In genomic region chr11:66568124-66568916, GRCh38 we compare ENCODE assay signal across 8 cellular contexts. TPM values are rescaled to one million over a fixed set of nuclear protein-coding genes. Genes with fewer than 3 reads are reported as not detected.
DNase-seq lines count a peak whose midpoint lies in the region; ATAC-seq, FAIRE-seq and TF ChIP-seq lines count a peak whose summit lies in the region.

Gene CTSF, minus strand, starts transcription at chr11:66568606. Its CDS starts 120 bp downstream, at chr11:66568486.

- H4K91ac ChIP-seq in H9 (ENCODE audit: insufficient read length, low read depth, low read length): no peak within 1 kb of the TSS
- H4K91ac ChIP-seq in H1 (replicated peaks; ENCODE audit: insufficient read length, low read length): peak within 1 kb of the TSS; percentile 84

- TF ChIP-seq RAD21 in H1 (IDR thresholded peaks at IDR 0.05 in 1 of 2, conservative IDR thresholded peaks at IDR 0.05 in 1 of 2; ENCODE audit: low read depth in 2 of 2, low read length in 2 of 2): no peak

- H3T11ph ChIP-seq in H9 (ENCODE audit: low read length): no peak within 1 kb of the TSS

- no peak within 1 kb of the TSS for H2BK5ac ChIP-seq in H9 (ENCODE audit: insufficient read length, low read length)
- H2BK5ac ChIP-seq in H1 (ENCODE audit: low read depth, low read length): peak within 1 kb of the TSS; percentile 2; the same call in 1 of the 2 replicates

- H3K36me3 ChIP-seq in H1 (ENCODE audit: control insufficient read depth in 2 of 4, insufficient read depth in 4 of 4, low read length in 3 of 4) (peaks cover 0 to 5% (median 1%) of the 10 kb centered on the region in 4 experiments; a peak in 3 of 8 replicates), mesodermal cell (ENCODE audit: control insufficient read depth, insufficient read depth, low read length) (no peaks in the 10 kb centered on the region)

- TF ChIP-seq CTCF in AG09309 (IDR thresholded peaks at IDR 0.05; ENCODE audit: control insufficient read depth, insufficient read depth, low read depth, low read length, missing control alignments): no peak
- no peak for TF ChIP-seq CTCF in H9 (conservative IDR thresholded peaks at IDR 0.05)
- TF ChIP-seq CTCF in H1 (IDR thresholded peaks at IDR 0.05; ENCODE audit: control extremely low read depth in 1 of 3, insufficient read depth in 1 of 3, low read depth in 1 of 3, low read length in 3 of 3): no peak

- TF ChIP-seq POLR2A in H1 (IDR thresholded peaks at IDR 0.05; ENCODE audit: control extremely low read depth in 1 of 2, low read depth in 2 of 2, low read length in 2 of 2): no peak

- H3K23ac ChIP-seq in H9 (ENCODE audit: insufficient read length, low read depth, low read length): no peak within 1 kb of the TSS
- no peak within 1 kb of the TSS for H3K23ac ChIP-seq in H1 (ENCODE audit: insufficient read length)

- H3K79me2 ChIP-seq in H9 (ENCODE audit: insufficient read depth, low read length) (no peaks in the 10 kb centered on the region), H1 (ENCODE audit: control insufficient read depth in 1 of 2, insufficient read depth in 2 of 2, low read length in 2 of 2) (no peaks in the 10 kb centered on the region)

- H4K5ac ChIP-seq in H9 (ENCODE audit: insufficient read length, low read depth, low read length): no peak within 1 kb of the TSS
- H4K5ac ChIP-seq in H1 (ENCODE audit: insufficient read length, low read depth, low read length): peak within 1 kb of the TSS; percentile 83

- no peak within 1 kb of the TSS for H3K9ac ChIP-seq in H9 (ENCODE audit: extremely low read depth, insufficient read length, low read length)
- no peak within 1 kb of the TSS for H3K9ac ChIP-seq in H1 (replicated peaks in 1 of 4; ENCODE audit: extremely low read depth in 1 of 4, low read depth in 3 of 4, low read length in 3 of 4)

- no peak within 1 kb of the TSS for H3K4ac ChIP-seq in H9 (ENCODE audit: low read depth, low read length)
- peak within 1 kb of the TSS; percentile 94 for H3K4ac ChIP-seq in H1 (replicated peaks; ENCODE audit: insufficient read length, low read depth, low read length)

- no peak for FAIRE-seq in H1 (lab: Jason Lieb, UNC)

- H3K4me3 Mint-ChIP-seq in H9: no peak within 1 kb of the TSS

- peaks cover 8 to 13% of the 10 kb centered on the region in 2 experiments for H3K9me3 Mint-ChIP-seq in H9

- H3K4me2 ChIP-seq in H9 (ENCODE audit: insufficient read depth, insufficient read length, low read length): no peak within 1 kb of the TSS
- peak within 1 kb of the TSS in 1 of 2 experiments; percentile 11; a peak in 1 of 4 replicates for H3K4me2 ChIP-seq in H1 (ENCODE audit: insufficient read depth in 1 of 2, low read depth in 2 of 2, low read length in 2 of 2)

- H3K56ac ChIP-seq in H9 (ENCODE audit: insufficient read length, low read depth, low read length) (no peak within 1 kb of the TSS), H1 (replicated peaks; ENCODE audit: insufficient read length, low read depth, low read length) (no peak within 1 kb of the TSS)

- H3K27me3 Mint-ChIP-seq in H9 (ENCODE audit: low read depth): peaks cover 2% of the 10 kb centered on the region

- POLR2A ChIA-PET in H1 (lab: Charles Lee; ENCODE audit: partially characterized antibody): interaction anchor here (0.7 to 4.8 kb wide), 21 partner anchors 9 to 110 kb away, joined by 3 to 51 read pairs (median 7); partner anchors contain the start of genes ACTN3, CCDC87, CCS and RBM14

- no CpG with 5 or more reads among the region's 77 CpGs for WGBS in H9 (ENCODE audit: extremely low coverage, insufficient read length, low lambda C conversion rate)
- 95% methylated on average over 35 of the region's 77 CpGs; no CpG with 5 or more reads in 1 of the 2 experiments for WGBS in H1 (ENCODE audit: extremely low coverage in 1 of 2, insufficient coverage in 1 of 2, insufficient read length in 1 of 2, insufficient replicate concordance in 2 of 2, low coverage in 1 of 2, low lambda C conversion rate in 2 of 2, missing lambda C conversion rate in 1 of 2), 2 experiments
- 92 to 95% methylated on average over 54 to 76 of the region's 77 CpGs for WGBS in mesodermal cell (ENCODE audit: insufficient coverage in 2 of 2), 2 experiments

- no peak within 1 kb of the TSS for H3K27ac ChIP-seq in H9 (ENCODE audit: insufficient read length, low read depth, low read length)
- no peak within 1 kb of the TSS; the same call in 1 of the 2 replicates for H3K27ac ChIP-seq in H1 (ENCODE audit: low read depth, low read length)
- H3K27ac ChIP-seq in mesodermal cell (ENCODE audit: low read depth, low read length, severe bottlenecking): no peak within 1 kb of the TSS

- H2BK15ac ChIP-seq in H9 (ENCODE audit: low read depth, low read length) (no peak within 1 kb of the TSS), H1 (ENCODE audit: low read length) (no peak within 1 kb of the TSS)

- DNase-seq in AG09309 (ENCODE audit: low read depth) (no peak), H9 (peak; percentile 67), NCI-H69 (lab: John Stamatoyannopoulos, UW) (peak; percentile 94), H1 (ENCODE audit: low read depth in 1 of 2, low spot score in 2 of 2) (no peak)
- DNase-seq in activated CD8-positive, alpha-beta memory T cell treated with anti-CD3 and anti-CD28 coated beads, Interleukin-2, amount 50 U/mL, for 1 hour (ENCODE audit: extremely low read depth): peak; percentile 36
- DNase-seq in stimulated activated CD8-positive, alpha-beta memory T cell treated with anti-CD3 and anti-CD28 coated beads, Interleukin-4, amount 100 ng/mL, for 1 hour (ENCODE audit: low read depth in 2 of 2, low spot score in 1 of 2): peak; percentile 41 to 50

- H4K20me1 ChIP-seq in H9 (ENCODE audit: control insufficient read depth, insufficient read depth, insufficient read length) (no peaks in the 10 kb centered on the region), H1 (replicated peaks in 1 of 2; ENCODE audit: control insufficient read depth in 1 of 2, insufficient read depth in 2 of 2, low read length in 2 of 2) (no peaks in the 10 kb centered on the region)

- H3K27ac Mint-ChIP-seq in H9: peak within 1 kb of the TSS; percentile 96 to 100 (median 98); a peak in 6 of 7 replicates

- peak within 1 kb of the TSS; percentile 58; the same call in 1 of the 2 replicates for H3K14ac ChIP-seq in H9 (ENCODE audit: insufficient read depth, low read length)
- no peak within 1 kb of the TSS for H3K14ac ChIP-seq in H1 (ENCODE audit: insufficient read length)

- H3K9me3 ChIP-seq in H9 (ENCODE audit: control insufficient read depth, low read depth, low read length): no peaks in the 10 kb centered on the region
- H3K9me3 ChIP-seq in H1 (ENCODE audit: insufficient read depth in 2 of 2, low read depth in 1 of 2, low read length in 1 of 2): peaks cover 2 to 4% of the 10 kb centered on the region in 2 experiments; a peak in 1 of 4 replicates
- H3K9me3 ChIP-seq in mesodermal cell (ENCODE audit: control insufficient read depth, low read length): no peaks in the 10 kb centered on the region

- H3K4me1 Mint-ChIP-seq in H9: peaks cover 25 to 33% of the 10 kb centered on the region in 2 experiments

- H2AK5ac ChIP-seq in H9 (ENCODE audit: insufficient read length, low read length): no peak within 1 kb of the TSS
- H2AK5ac ChIP-seq in H1 (ENCODE audit: low read depth, low read length): no peak within 1 kb of the TSS

- no peak for ATAC-seq in HG03565 (IDR thresholded peaks at IDR 0.05; ENCODE audit: unreplicated experiment)

- peaks cover 11% of the 10 kb centered on the region for H3K4me1 ChIP-seq in H9 (ENCODE audit: insufficient read depth, low read length)
- peaks cover 11 to 20% (median 14%) of the 10 kb centered on the region in 4 experiments; a peak in 6 of 7 replicates for H3K4me1 ChIP-seq in H1 (replicated peaks in 1 of 4; ENCODE audit: control insufficient read depth in 3 of 4, insufficient read depth in 4 of 4, low read length in 3 of 4)
- no peaks in the 10 kb centered on the region for H3K4me1 ChIP-seq in mesodermal cell (ENCODE audit: control insufficient read depth, insufficient read depth, low read length, poor library complexity, severe bottlenecking)

- peaks cover 2 to 18% (median 6%) of the 10 kb centered on the region in 3 experiments; a peak in 6 of 7 replicates for H3K36me3 Mint-ChIP-seq in H9 (ENCODE audit: insufficient read depth in 1 of 3, low read depth in 3 of 3)

- no peaks in the 10 kb centered on the region for H3K79me1 ChIP-seq in H9 (ENCODE audit: insufficient read depth, low read depth, low read length, poor library complexity, severe bottlenecking)
- H3K79me1 ChIP-seq in H1 (ENCODE audit: low read depth, low read length): no peaks in the 10 kb centered on the region

- H4K8ac ChIP-seq in H9 (replicated peaks; ENCODE audit: insufficient read length, low read depth, low read length) (no peak within 1 kb of the TSS), H1 (ENCODE audit: extremely low read depth, insufficient read depth, low read length) (peak within 1 kb of the TSS; percentile 91)

- CTCF ChIA-PET in H1 (lab: Charles Lee; ENCODE audit: partially characterized antibody): interaction anchor here (0.7 to 4.6 kb wide), 8 partner anchors 11 to 1081 kb away, joined by 3 to 46 read pairs (median 3); partner anchors contain the start of genes CCDC87 and CCS

- H2AFZ ChIP-seq in H9 (ENCODE audit: low read length) (no peak within 1 kb of the TSS), H1 (ENCODE audit: low read length) (no peak within 1 kb of the TSS)

- H3K18ac ChIP-seq in H9 (ENCODE audit: insufficient read length, low read depth, low read length) (peak within 1 kb of the TSS; percentile 34), H1 (ENCODE audit: extremely low read depth, low read length) (peak within 1 kb of the TSS; percentile 71; the same call in 1 of the 2 replicates)

- H3K23me2 ChIP-seq in H9 (ENCODE audit: insufficient read length, low read depth, low read length, poor library complexity, severe bottlenecking) (no peaks in the 10 kb centered on the region), H1 (ENCODE audit: low read depth, low read length) (no peaks in the 10 kb centered on the region)

- H3K27me3 ChIP-seq in H9 (ENCODE audit: insufficient read depth, low read length) (no peaks in the 10 kb centered on the region), H1 (replicated peaks in 1 of 4; ENCODE audit: control insufficient read depth in 3 of 4, extremely low read depth in 1 of 4, insufficient read depth in 3 of 4, low read length in 3 of 4) (no peaks in the 10 kb centered on the region)

- H2BK120ac ChIP-seq in H9 (ENCODE audit: low read depth, low read length, poor library complexity, severe bottlenecking) (no peak within 1 kb of the TSS), H1 (replicated peaks; ENCODE audit: low read depth, low read length) (peak within 1 kb of the TSS; percentile 74)

- H2BK20ac ChIP-seq in H9 (ENCODE audit: low read depth, low read length, poor library complexity, severe bottlenecking): no peak within 1 kb of the TSS
- peak within 1 kb of the TSS; percentile 63 for H2BK20ac ChIP-seq in H1 (ENCODE audit: low read length)

- H3K4me3 ChIP-seq in AG09309 (ENCODE audit: control insufficient read depth, low read depth, low read length) (peak within 1 kb of the TSS; percentile 45), H1 (ENCODE audit: extremely low read depth in 1 of 4, insufficient read depth in 2 of 4, low read depth in 3 of 4, low read length in 4 of 4) (no peak within 1 kb of the TSS; a peak in 1 of 8 replicates), mesodermal cell (ENCODE audit: extremely low read depth, insufficient read depth, low read length, poor library complexity, severe bottlenecking) (peak within 1 kb of the TSS; percentile 14)

- H2BK12ac ChIP-seq in H9 (ENCODE audit: insufficient read length, low read depth, low read length): no peak within 1 kb of the TSS
- peak within 1 kb of the TSS; percentile 11; the same call in 1 of the 2 replicates for H2BK12ac ChIP-seq in H1 (ENCODE audit: low read depth, low read length)

- no peak for TF ChIP-seq EP300 in H1 (IDR thresholded peaks at IDR 0.05; ENCODE audit: borderline replicate concordance in 1 of 2, low read depth in 2 of 2, low read length in 2 of 2)

RNA-seq across cellular contexts. Expression of gene CTSF, which starts in this region (rescaled TPM):
- total RNA-seq in H9 (2021): 0.48 and 0.98 TPM in 2 replicates
- 0.36 and 0.58 TPM in 2 replicates for total RNA-seq in H1 (2021; fragmentation: NEBNext Ultra II Directional; extraction: Animal tissue kit (Norgen Biotek cat#: 25700))
- 2.3 and 2.6 TPM in 2 replicates for polyA plus RNA-seq in H1 (2011; rRNA removed)
- 2.0 TPM for polyA plus RNA-seq in H1 (2011; cell fraction: cytosol; rRNA removed)
- polyA plus RNA-seq in H1 (2011; cell fraction: nucleus; rRNA removed): 8.5 TPM
- 2.6 to 3.8 TPM (median 2.9 TPM) in 4 replicates for polyA plus RNA-seq in H1 (2012, experiment 1 of 2)
- polyA plus RNA-seq in H1 (2012, experiment 2 of 2): 2.9 TPM
- 1.7 TPM for polyA plus RNA-seq in H1 (2013, experiment 1 of 2)
- polyA plus RNA-seq in H1 (2013, experiment 2 of 2): 1.7 TPM
- 3.0 and 5.3 TPM in 2 replicates for polyA minus RNA-seq in H1 (2011; rRNA and poly(A)+ RNA removed)
- polyA minus RNA-seq in H1 (2011; cell fraction: cytosol; rRNA and poly(A)+ RNA removed): 2.9 TPM
- 0.50 TPM for polyA minus RNA-seq in H1 (2011; cell fraction: nucleus; rRNA and poly(A)+ RNA removed)
- 10.0 TPM for polyA plus RNA-seq in mesodermal cell (2013, experiment 1 of 2)
- 9.0 TPM for polyA plus RNA-seq in mesodermal cell (2013, experiment 2 of 2)

Comparison
In these comparisons a context has a peak if more than half of its experiments do, and no peak if none do; other contexts are left out.
1. Peak in DNase-seq in H9; RNA of the gene not detected or under 1 TPM.
2. DNase-seq: peak in NCI-H69 (single experiment), activated CD8-positive, alpha-beta memory T cell treated with anti-CD3 and anti-CD28 coated beads, Interleukin-2, amount 50 U/mL, for 1 hour (single experiment) and stimulated activated CD8-positive, alpha-beta memory T cell treated with anti-CD3 and anti-CD28 coated beads, Interleukin-4, amount 100 ng/mL, for 1 hour (2 of 2); none in AG09309 (single experiment) and H1 (0 of 2).
3. H3K4me3 ChIP-seq: peak in AG09309 (single experiment) and mesodermal cell (single experiment); none in H1 (0 of 4).